Comparison of ENCODE assay signal across 19 cellular contexts in genomic region chr2:3516831-3517230, GRCh38. TPM values are rescaled to one million over a fixed set of nuclear protein-coding genes. Genes with fewer than 3 reads are reported as not detected.
A peak's percentile ranks its signal among the peaks of the same experiment; 100 is the strongest.
DNase-seq lines count a peak whose midpoint lies in the region; ATAC-seq and TF ChIP-seq lines count a peak whose summit lies in the region.
"Had no signal": no experiment of that assay in that cellular context is flagged by ENCODE, and none has a peak within 500 bp of the region (broad histone marks: within the 10 kb centered on the region; RNA-seq: fewer than 3 reads in every experiment).

No MANE protein-coding gene starts in this region.

- no peak for DNase-seq in right cardiac atrium
- DNase-seq in heart left ventricle, result no peak
- DNase-seq in activated T-helper 1 cell treated with anti-CD3 and anti-CD28 coated beads, Interleukin-12 subunit alpha, Interleukin-12 subunit beta, Interleukin-2, Interleukin-4 antibody, amounts not matched to agents 30 ng/mL and 10 ng/mL and 1 ng/mL, durations not matched to agents 14 hours and 24 hours and 36 hours (ENCODE audit: low spot score), result no peak
- no peak for DNase-seq in mesenchymal stem cell
- no peak for DNase-seq in NCI-H2081 (lab: John Stamatoyannopoulos, UW)
- DNase-seq: ACHN; CD4-positive, alpha-beta memory T cell; DND-41; GDM1; MM.1S; NCI-H1105; NCI-H1694 treated with DMSO at 0.1 percent for 48 hours; NCI-H69; NK-92 treated with Interleukin-12 subunit alpha and Interleukin-12 subunit beta, amount 100 ng/mL, for 24 hours had no signal

- H3K27me3 ChIP-seq in right cardiac atrium (ENCODE audit: control insufficient read depth, insufficient read depth) (no peaks in the 10 kb centered on the region), heart left ventricle (no peaks in the 10 kb centered on the region), mesenchymal stem cell (ENCODE audit: control insufficient read depth in 1 of 2, insufficient read depth in 1 of 2, low read length in 2 of 2) (no peaks in the 10 kb centered on the region)

- no peak overlapping the region for H2AK5ac ChIP-seq in mesenchymal stem cell (ENCODE audit: low read length, severe bottlenecking)

- H2BK5ac ChIP-seq in mesenchymal stem cell (ENCODE audit: low read depth, low read length, poor library complexity, severe bottlenecking), result no peak overlapping the region

- peaks cover 11% of the 10 kb centered on the region for H3K79me1 ChIP-seq in mesenchymal stem cell (replicated peaks; ENCODE audit: low read length, poor library complexity, severe bottlenecking)

- peak overlapping the region; percentile 29 for H4K91ac ChIP-seq in mesenchymal stem cell (ENCODE audit: low read length)

- WGBS in right cardiac atrium, result 98% methylated on average over 3 of the region's 3 CpGs
- WGBS in heart left ventricle, 4 donors, result 89 to 97% (median 95%) methylated on average over 3 of the region's 3 CpGs
- 93% methylated on average over 3 of the region's 3 CpGs for WGBS in mesenchymal stem cell

- H3K14ac ChIP-seq in mesenchymal stem cell (ENCODE audit: low read length in 2 of 2), result no peak overlapping the region

- H2BK12ac ChIP-seq in mesenchymal stem cell (ENCODE audit: low read length in 2 of 2), result no peak overlapping the region

- peaks cover 50% of the 10 kb centered on the region for H3K4me1 Mint-ChIP-seq in activated T-helper 1 cell treated with anti-CD3 and anti-CD28 coated beads, Interleukin-12 subunit alpha, Interleukin-12 subunit beta, Interleukin-2, Interleukin-4 antibody, amounts not matched to agents 30 ng/mL and 10 ng/mL and 1 ng/mL, durations not matched to agents 14 hours and 24 hours and 36 hours (ENCODE audit: low read depth)

- no peak overlapping the region for H2AFZ ChIP-seq in mesenchymal stem cell (ENCODE audit: low read depth, low read length)

- no peak overlapping the region for H2BK15ac ChIP-seq in mesenchymal stem cell (ENCODE audit: low read depth, poor library complexity, severe bottlenecking)

- H3K18ac ChIP-seq in mesenchymal stem cell (ENCODE audit: low read depth in 1 of 2, low read length in 2 of 2), result no peak overlapping the region

- no peak overlapping the region for H3K4me2 ChIP-seq in mesenchymal stem cell (ENCODE audit: low read length, poor library complexity, severe bottlenecking)
- H3K4me2 ChIP-seq: KMS-11 had no signal

- H4K8ac ChIP-seq in mesenchymal stem cell (ENCODE audit: low read length), result no peak overlapping the region

- H3K9me3 ChIP-seq in right cardiac atrium (ENCODE audit: control insufficient read depth, low read length), result no peaks in the 10 kb centered on the region
- H3K9me3 ChIP-seq in heart left ventricle, result peaks cover 0 to 7% (median 0%) of the 10 kb centered on the region in 12 donors
- H3K9me3 ChIP-seq in mesenchymal stem cell (ENCODE audit: control insufficient read depth, low read length), result no peaks in the 10 kb centered on the region

- peaks cover 42% of the 10 kb centered on the region for H3K36me3 Mint-ChIP-seq in activated T-helper 1 cell treated with anti-CD3 and anti-CD28 coated beads, Interleukin-12 subunit alpha, Interleukin-12 subunit beta, Interleukin-2, Interleukin-4 antibody, amounts not matched to agents 30 ng/mL and 10 ng/mL and 1 ng/mL, durations not matched to agents 14 hours and 24 hours and 36 hours (ENCODE audit: low read depth)

- H3K27ac Mint-ChIP-seq in activated T-helper 1 cell treated with anti-CD3 and anti-CD28 coated beads, Interleukin-12 subunit alpha, Interleukin-12 subunit beta, Interleukin-2, Interleukin-4 antibody, amounts not matched to agents 30 ng/mL and 10 ng/mL and 1 ng/mL, durations not matched to agents 14 hours and 24 hours and 36 hours, result no peak overlapping the region

- no peak overlapping the region for H2BK120ac ChIP-seq in mesenchymal stem cell (ENCODE audit: low read depth, low read length)

- intact Hi-C loops in right cardiac atrium (cut with DNase I), result no loop called here
- intact Hi-C loops in heart left ventricle (cut with DNase I), result loop anchor here in 2 of 10 donors (5.0 kb wide), 1 partner anchor 140 kb away; the partner anchor contains the start of genes EIPR1 (in 2 of the 2) and TRAPPC12 (in 2 of the 2)
- intact Hi-C loops in activated T-helper 1 cell treated with anti-CD3 and anti-CD28 coated beads, Interleukin-12 subunit alpha, Interleukin-12 subunit beta, Interleukin-2, Interleukin-4 antibody, amounts not matched to agents 30 ng/mL and 10 ng/mL and 1 ng/mL, durations not matched to agents 14 hours and 24 hours and 36 hours (cut with micrococcal nuclease), result no loop called here

- no peak overlapping the region for H3K23ac ChIP-seq in mesenchymal stem cell (ENCODE audit: low read length in 2 of 2)

- no peak for TF ChIP-seq POLR2A in heart left ventricle (IDR thresholded peaks at IDR 0.05)

- peak overlapping the region; percentile 73 for H3K4me3 Mint-ChIP-seq in activated T-helper 1 cell treated with anti-CD3 and anti-CD28 coated beads, Interleukin-12 subunit alpha, Interleukin-12 subunit beta, Interleukin-2, Interleukin-4 antibody, amounts not matched to agents 30 ng/mL and 10 ng/mL and 1 ng/mL, durations not matched to agents 14 hours and 24 hours and 36 hours

- peaks cover 2% of the 10 kb centered on the region for H3K27me3 Mint-ChIP-seq in activated T-helper 1 cell treated with anti-CD3 and anti-CD28 coated beads, Interleukin-12 subunit alpha, Interleukin-12 subunit beta, Interleukin-2, Interleukin-4 antibody, amounts not matched to agents 30 ng/mL and 10 ng/mL and 1 ng/mL, durations not matched to agents 14 hours and 24 hours and 36 hours (ENCODE audit: insufficient read depth)
- H3K27me3 Mint-ChIP-seq: CD4-positive, alpha-beta memory T cell had no signal

- TF ChIP-seq CTCF in heart left ventricle (IDR thresholded peaks at IDR 0.05), result no peak

- H3K27ac ChIP-seq in right cardiac atrium (ENCODE audit: low read length), result peak overlapping the region; percentile 32
- no peak overlapping the region for H3K27ac ChIP-seq in heart left ventricle
- no peak overlapping the region for H3K27ac ChIP-seq in mesenchymal stem cell (ENCODE audit: low read length, poor library complexity, severe bottlenecking)
- H3K27ac ChIP-seq: KMS-11, RWPE1 had no signal

- H3K36me3 ChIP-seq in heart left ventricle, result peaks cover 0 to 36% (median 22%) of the 10 kb centered on the region in 9 donors
- H3K36me3 ChIP-seq in mesenchymal stem cell (ENCODE audit: control insufficient read depth in 1 of 2, insufficient read depth in 2 of 2, low read depth in 1 of 2, low read length in 2 of 2), result peaks cover 8 to 35% of the 10 kb centered on the region in 2 experiments

- H3K9ac ChIP-seq in mesenchymal stem cell (ENCODE audit: low read length), result no peak overlapping the region
- H3K9ac ChIP-seq: KMS-11 had no signal

- ATAC-seq in right cardiac atrium (no peak), heart left ventricle (no peak), HG02763 (IDR thresholded peaks at IDR 0.05; ENCODE audit: unreplicated experiment) (no peak), HG02623 (IDR thresholded peaks at IDR 0.05; ENCODE audit: unreplicated experiment) (no peak)
- ATAC-seq: HCT116 had no signal

- H3K9me3 Mint-ChIP-seq in activated T-helper 1 cell treated with anti-CD3 and anti-CD28 coated beads, Interleukin-12 subunit alpha, Interleukin-12 subunit beta, Interleukin-2, Interleukin-4 antibody, amounts not matched to agents 30 ng/mL and 10 ng/mL and 1 ng/mL, durations not matched to agents 14 hours and 24 hours and 36 hours, result peaks cover 18% of the 10 kb centered on the region

- H3K4me3 ChIP-seq in right cardiac atrium (ENCODE audit: low read length) (no peak overlapping the region), heart left ventricle (no peak overlapping the region), mesenchymal stem cell (ENCODE audit: insufficient read depth in 1 of 2, low read depth in 1 of 2, low read length in 2 of 2) (no peak overlapping the region)

- no peak overlapping the region for H3K4ac ChIP-seq in mesenchymal stem cell (ENCODE audit: low read depth in 1 of 2, low read length in 2 of 2)

- H3K4me1 ChIP-seq in right cardiac atrium (ENCODE audit: control insufficient read depth, insufficient read depth, low read length) (peaks cover 7% of the 10 kb centered on the region), heart left ventricle (peaks cover 0 to 38% (median 24%) of the 10 kb centered on the region in 12 donors), mesenchymal stem cell (ENCODE audit: control insufficient read depth, insufficient read depth, low read depth, low read length) (peaks cover 4% of the 10 kb centered on the region)

RNA-seq across cellular contexts. Expression of gene ADI1, which starts 2.5 kb away (rescaled TPM):
- total RNA-seq in right cardiac atrium (100 to 1,000 TPM; 124 to 195 (median 159) TPM), heart left ventricle (100 to 1,000 TPM in 8 of 9 donors, 10 to 100 TPM in 1; 94.6 to 200 (median 172) TPM)
- polyA plus RNA-seq in right cardiac atrium (132 TPM), heart left ventricle (100 to 1,000 TPM in 1 of 2 donors, 10 to 100 TPM in 1; 69.2 to 139 TPM)
- total RNA-seq in activated T-helper 1 cell treated with anti-CD3 and anti-CD28 coated beads, Interleukin-12 subunit alpha, Interleukin-12 subunit beta, Interleukin-2, Interleukin-4 antibody, amounts not matched to agents 30 ng/mL and 10 ng/mL and 1 ng/mL, durations not matched to agents 14 hours and 24 hours and 36 hours, result 35.5 and 36.0 TPM in 2 replicates
- 59.5 TPM for polyA plus RNA-seq in mesenchymal stem cell (2013, experiment 1 of 2)
- 60.1 TPM for polyA plus RNA-seq in mesenchymal stem cell (2013, experiment 2 of 2)

RNA-seq across cellular contexts. Expression of gene RNASEH1, which starts 41.3 kb away (rescaled TPM):
- total RNA-seq in right cardiac atrium (10 to 100 TPM; 19.6 to 21.2 (median 20.0) TPM), heart left ventricle (10 to 100 TPM; 18.3 to 23.6 (median 20.0) TPM)
- polyA plus RNA-seq in right cardiac atrium (17.3 TPM), heart left ventricle (10 to 100 TPM; 12.8 to 31.4 TPM)
- total RNA-seq in activated T-helper 1 cell treated with anti-CD3 and anti-CD28 coated beads, Interleukin-12 subunit alpha, Interleukin-12 subunit beta, Interleukin-2, Interleukin-4 antibody, amounts not matched to agents 30 ng/mL and 10 ng/mL and 1 ng/mL, durations not matched to agents 14 hours and 24 hours and 36 hours, result 30.5 and 31.6 TPM in 2 replicates
- polyA plus RNA-seq in mesenchymal stem cell (2013, experiment 1 of 2), result 28.0 TPM
- polyA plus RNA-seq in mesenchymal stem cell (2013, experiment 2 of 2), result 28.9 TPM

RNA-seq across cellular contexts. Expression of gene RPS7, which starts 58.2 kb away (rescaled TPM):
- total RNA-seq in right cardiac atrium (100 to 1,000 TPM; 741 to 785 (median 759) TPM), heart left ventricle (1,000 to 10,000 TPM in 1 of 9 donors, 100 to 1,000 TPM in 8; 407 to 1,112 (median 628) TPM)
- polyA plus RNA-seq in right cardiac atrium (1,436 TPM), heart left ventricle (1,000 to 10,000 TPM; 1,474 to 1,813 TPM)
- total RNA-seq in activated T-helper 1 cell treated with anti-CD3 and anti-CD28 coated beads, Interleukin-12 subunit alpha, Interleukin-12 subunit beta, Interleukin-2, Interleukin-4 antibody, amounts not matched to agents 30 ng/mL and 10 ng/mL and 1 ng/mL, durations not matched to agents 14 hours and 24 hours and 36 hours, result 1,614 and 1,649 TPM in 2 replicates
- polyA plus RNA-seq in mesenchymal stem cell (2013, experiment 1 of 2), result 4,758 TPM
- 4,603 TPM for polyA plus RNA-seq in mesenchymal stem cell (2013, experiment 2 of 2)
